8 cellular contexts compared by ENCODE assay signal in the genomic region with DNA sequence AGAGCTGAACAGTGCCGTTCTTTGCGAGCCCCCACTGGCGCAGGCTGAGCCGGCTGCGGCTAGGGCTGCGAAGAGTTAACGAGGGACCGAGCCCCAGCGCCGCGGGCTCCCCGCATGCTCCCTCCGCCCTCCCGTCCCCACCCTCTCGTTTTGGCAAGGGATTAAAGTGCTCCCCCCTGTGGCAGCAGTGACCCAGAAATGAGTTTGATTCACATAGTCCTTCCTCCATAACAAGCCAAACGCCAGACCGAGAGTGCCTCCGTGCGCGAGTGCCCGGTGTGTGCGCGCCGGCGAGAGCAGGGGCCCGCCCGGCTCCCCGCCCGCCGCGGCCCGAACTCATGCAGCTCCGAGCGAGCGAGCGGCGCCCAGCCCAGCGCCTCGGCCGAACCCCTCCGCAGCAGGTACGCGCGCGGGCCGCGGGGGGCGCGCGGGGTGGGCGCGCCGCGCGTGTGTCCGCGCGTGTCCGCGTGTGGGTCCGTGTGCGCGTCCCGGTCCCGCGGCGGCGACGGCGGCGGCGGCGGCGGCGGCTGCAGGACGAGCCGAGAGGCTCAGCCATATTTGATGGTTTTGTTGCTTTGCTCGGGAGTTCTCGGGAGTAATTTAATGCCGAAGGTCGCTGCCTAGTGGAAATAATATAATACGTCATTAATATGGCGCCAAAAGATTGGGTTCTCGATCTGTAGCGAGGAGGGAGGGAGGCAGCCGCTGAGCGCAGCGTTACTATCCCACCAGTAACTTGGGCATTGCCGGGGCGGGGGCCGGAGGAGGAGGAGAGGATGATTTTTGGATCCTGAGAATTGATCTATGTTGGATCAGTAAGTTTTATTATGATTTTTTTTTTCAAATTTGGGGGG. TPM values are rescaled to one million over a fixed set of nuclear protein-coding genes. Genes with fewer than 3 reads are reported as not detected.
DNase-seq lines count a peak whose midpoint lies in the region; ATAC-seq and TF ChIP-seq lines count a peak whose summit lies in the region.

A gene (plus strand): TSS at position 224 of the 854 bp plus-strand sequence. CDS start 22,059 bp downstream, outside the sequence.

- intact Hi-C loops in left cardiac atrium (cut with DNase I) = loop anchor here in 1 of 2 donors (5.0 to 10.0 kb wide), 3 partner anchors 53 to 355 kb away; no protein-coding TSS in a partner anchor

- ATAC-seq in HG02870 (IDR thresholded peaks at IDR 0.05; ENCODE audit: unreplicated experiment) (peak; percentile 40), left cardiac atrium (peak; percentile 72 to 76)

- TF ChIP-seq CTCF in GM13976 (IDR thresholded peaks at IDR 0.05; ENCODE audit: borderline replicate concordance, control extremely low read depth, extremely low read depth, insufficient read depth, missing control alignments) (peak; percentile 72), progenitor cell of endocrine pancreas (IDR thresholded peaks at IDR 0.05; ENCODE audit: unreplicated experiment) (peak; percentile 64)

- no peaks in the 10 kb centered on the region for H3K9me3 Mint-ChIP-seq in progenitor cell of endocrine pancreas (ENCODE audit: low read depth)

- no peaks in the 10 kb centered on the region for H3K27me3 Mint-ChIP-seq in progenitor cell of endocrine pancreas

- peak within 1 kb of the TSS; percentile 100 for H3K27ac Mint-ChIP-seq in progenitor cell of endocrine pancreas

- DNase-seq in GM13976 (ENCODE audit: low spot score) (peak; percentile 91), NCI-H146 (lab: John Stamatoyannopoulos, UW) (peak; percentile 84), T-helper 1 cell (peak; percentile 70 to 94 (median 84)), amniotic epithelial cell (ENCODE audit: low read depth) (peak; percentile 94), left cardiac atrium (peak; percentile 92), progenitor cell of endocrine pancreas (ENCODE audit: low spot score, unreplicated experiment) (peak; percentile 93), ureter (ENCODE audit: low spot score) (peak; percentile 96)

- in situ Hi-C loops in GM13976 (cut with MboI; ENCODE audit: low sequenced_read_pairs, unreplicated experiment) = loop anchor here (5.0 kb wide), 1 partner anchor 232 kb away; no protein-coding TSS in a partner anchor

- peaks cover 11% of the 10 kb centered on the region for H3K4me1 Mint-ChIP-seq in progenitor cell of endocrine pancreas (ENCODE audit: low read depth)

- no peaks in the 10 kb centered on the region for H3K36me3 Mint-ChIP-seq in progenitor cell of endocrine pancreas (ENCODE audit: insufficient read depth)

- H3K4me3 Mint-ChIP-seq in progenitor cell of endocrine pancreas (ENCODE audit: low read depth) = peak within 1 kb of the TSS; percentile 96

RNA-seq across cellular contexts. Expression of the gene that starts here (rescaled TPM):
- total RNA-seq in left cardiac atrium = 10 to 100 TPM; 22.7 to 32.3 TPM
- 35.3 and 43.2 TPM in 2 replicates for total RNA-seq in progenitor cell of endocrine pancreas
- total RNA-seq in ureter = 56.8 TPM

Comparison
In these comparisons a context has a peak if more than half of its experiments do, and no peak if none do; other contexts are left out.
1. Peak in every context shown above with its lines: DNase-seq and ATAC-seq.